ENCODE assay signal across 1 cellular context in genomic region chr3:38327335-38328009, GRCh38.
TF ChIP-seq lines count a peak whose summit lies in the region.

No MANE protein-coding gene starts in this region.

TF ChIP-seq in K562, 482 proteins besides CTCF, POLR2A, EP300 and RAD21 (continued from another document and continues in another):
- TF ChIP-seq, protein P1, sequence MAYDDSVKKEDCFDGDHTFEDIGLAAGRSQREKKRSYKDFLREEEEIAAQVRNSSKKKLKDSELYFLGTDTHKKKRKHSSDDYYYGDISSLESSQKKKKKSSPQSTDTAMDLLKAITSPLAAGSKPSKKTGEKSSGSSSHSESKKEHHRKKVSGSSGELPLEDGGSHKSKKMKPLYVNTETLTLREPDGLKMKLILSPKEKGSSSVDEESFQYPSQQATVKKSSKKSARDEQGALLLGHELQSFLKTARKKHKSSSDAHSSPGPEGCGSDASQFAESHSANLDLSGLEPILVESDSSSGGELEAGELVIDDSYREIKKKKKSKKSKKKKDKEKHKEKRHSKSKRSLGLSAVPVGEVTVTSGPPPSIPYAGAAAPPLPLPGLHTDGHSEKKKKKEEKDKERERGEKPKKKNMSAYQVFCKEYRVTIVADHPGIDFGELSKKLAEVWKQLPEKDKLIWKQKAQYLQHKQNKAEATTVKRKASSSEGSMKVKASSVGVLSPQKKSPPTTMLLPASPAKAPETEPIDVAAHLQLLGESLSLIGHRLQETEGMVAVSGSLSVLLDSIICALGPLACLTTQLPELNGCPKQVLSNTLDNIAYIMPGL (CRISPR knock-in tag; IDR thresholded peaks at IDR 0.05): no peak
- TF ChIP-seq ZNF318 (IDR thresholded peaks at IDR 0.05; ENCODE audit: borderline replicate concordance in 1 of 2, low read depth in 1 of 2) (peak in 1 of 2 experiments; percentile 81; a peak in 2 of 4 replicates), STAT6 (CRISPR knock-in tag; IDR thresholded peaks at IDR 0.05) (no peak), ZNF668 (CRISPR knock-in tag; IDR thresholded peaks at IDR 0.05) (no peak), TFAP4 (CRISPR knock-in tag; IDR thresholded peaks at IDR 0.05; ENCODE audit: borderline replicate concordance) (no peak), CAMTA2 (CRISPR knock-in tag; conservative IDR thresholded peaks at IDR 0.05) (no peak), ZBTB34 (CRISPR knock-in tag; IDR thresholded peaks at IDR 0.05) (no peak), AFF1 (IDR thresholded peaks at IDR 0.05; ENCODE audit: low read depth in 1 of 2, partially characterized antibody in 2 of 2) (peak in 1 of 2 experiments; percentile 73), ZNF134 (CRISPR knock-in tag; conservative IDR thresholded peaks at IDR 0.05) (no peak), BACH1 (tag; IDR thresholded peaks at IDR 0.05) (peak; percentile 88), ZNF696 (CRISPR knock-in tag; conservative IDR thresholded peaks at IDR 0.05) (no peak), SAP30 (IDR thresholded peaks at IDR 0.05; ENCODE audit: borderline replicate concordance, insufficient read depth, low read depth, low read length, poor library complexity, severe bottlenecking) (no peak), ZNF740 (CRISPR knock-in tag; IDR thresholded peaks at IDR 0.05) (no peak), ZNF740 (tag; IDR thresholded peaks at IDR 0.05) (no peak), NCOA1 (IDR thresholded peaks at IDR 0.05; ENCODE audit: low read depth) (no peak), SMARCA5 (IDR thresholded peaks at IDR 0.05) (no peak), ZNF512 (tag; IDR thresholded peaks at IDR 0.05) (no peak), CTCFL (IDR thresholded peaks at IDR 0.05; ENCODE audit: borderline replicate concordance, insufficient read depth, low read depth, low read length, poor library complexity, severe bottlenecking) (no peak)
- TF ChIP-seq, protein P2, sequence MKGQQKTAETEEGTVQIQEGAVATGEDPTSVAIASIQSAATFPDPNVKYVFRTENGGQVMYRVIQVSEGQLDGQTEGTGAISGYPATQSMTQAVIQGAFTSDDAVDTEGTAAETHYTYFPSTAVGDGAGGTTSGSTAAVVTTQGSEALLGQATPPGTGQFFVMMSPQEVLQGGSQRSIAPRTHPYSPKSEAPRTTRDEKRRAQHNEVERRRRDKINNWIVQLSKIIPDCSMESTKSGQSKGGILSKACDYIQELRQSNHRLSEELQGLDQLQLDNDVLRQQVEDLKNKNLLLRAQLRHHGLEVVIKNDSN (CRISPR knock-in tag; IDR thresholded peaks at IDR 0.05): no peak
- TF ChIP-seq, protein P3, sequence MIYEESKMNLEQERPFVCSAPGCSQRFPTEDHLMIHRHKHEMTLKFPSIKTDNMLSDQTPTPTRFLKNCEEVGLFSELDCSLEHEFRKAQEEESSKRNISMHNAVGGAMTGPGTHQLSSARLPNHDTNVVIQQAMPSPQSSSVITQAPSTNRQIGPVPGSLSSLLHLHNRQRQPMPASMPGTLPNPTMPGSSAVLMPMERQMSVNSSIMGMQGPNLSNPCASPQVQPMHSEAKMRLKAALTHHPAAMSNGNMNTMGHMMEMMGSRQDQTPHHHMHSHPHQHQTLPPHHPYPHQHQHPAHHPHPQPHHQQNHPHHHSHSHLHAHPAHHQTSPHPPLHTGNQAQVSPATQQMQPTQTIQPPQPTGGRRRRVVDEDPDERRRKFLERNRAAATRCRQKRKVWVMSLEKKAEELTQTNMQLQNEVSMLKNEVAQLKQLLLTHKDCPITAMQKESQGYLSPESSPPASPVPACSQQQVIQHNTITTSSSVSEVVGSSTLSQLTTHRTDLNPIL (CRISPR knock-in tag; IDR thresholded peaks at IDR 0.05): no peak
- TF ChIP-seq, protein P4, sequence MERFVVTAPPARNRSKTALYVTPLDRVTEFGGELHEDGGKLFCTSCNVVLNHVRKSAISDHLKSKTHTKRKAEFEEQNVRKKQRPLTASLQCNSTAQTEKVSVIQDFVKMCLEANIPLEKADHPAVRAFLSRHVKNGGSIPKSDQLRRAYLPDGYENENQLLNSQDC (CRISPR knock-in tag; IDR thresholded peaks at IDR 0.05): no peak
